In the genomic region with DNA sequence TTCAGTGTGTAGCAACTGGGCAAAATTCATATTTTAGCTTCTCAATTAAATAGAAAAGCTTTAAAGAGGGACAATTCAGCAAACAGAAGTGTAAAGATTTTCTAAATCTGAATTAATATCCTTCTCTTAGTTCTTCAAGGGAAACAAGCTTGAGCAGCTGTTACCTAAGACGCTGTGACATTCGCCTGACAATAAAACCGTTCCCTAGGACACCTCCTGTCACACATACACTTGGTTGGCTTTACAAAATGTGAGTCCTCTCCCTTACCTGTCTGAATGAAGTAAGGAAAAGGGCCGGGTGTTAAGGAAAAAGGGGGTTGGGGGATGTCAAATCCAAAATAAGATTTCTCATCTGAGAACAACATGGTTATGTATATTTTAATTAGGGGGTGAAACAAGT, we compare ENCODE assay signal across 1 cellular context.
TF ChIP-seq lines count a peak whose summit lies in the region.

No MANE protein-coding gene starts in this region.

TF ChIP-seq in H1, 55 proteins besides CTCF, POLR2A, EP300 and RAD21:
- TF ChIP-seq EZH2 (IDR thresholded peaks at IDR 0.05; ENCODE audit: low read depth, low read length, severe bottlenecking) (no peak), EGR1 (IDR thresholded peaks at IDR 0.05; ENCODE audit: borderline replicate concordance, low read depth, low read length) (no peak), SIN3A (conservative IDR thresholded peaks at IDR 0.05 in 1 of 2, IDR thresholded peaks at IDR 0.05 in 1 of 2; ENCODE audit: low read depth in 1 of 2, low read length in 2 of 2) (no peak), CBX8 (IDR thresholded peaks at IDR 0.05; ENCODE audit: borderline replicate concordance, low read depth, low read length) (no peak), BCL11A (IDR thresholded peaks at IDR 0.05; ENCODE audit: low read depth in 2 of 2, low read length in 2 of 2) (no peak), BRCA1 (IDR thresholded peaks at IDR 0.05; ENCODE audit: low read depth, low read length) (no peak), CEBPB (IDR thresholded peaks at IDR 0.05; ENCODE audit: low read depth, low read length) (no peak), CHD2 (IDR thresholded peaks at IDR 0.05; ENCODE audit: low read length) (no peak), KDM5A (IDR thresholded peaks at IDR 0.05; ENCODE audit: low read length) (no peak), RNF2 (IDR thresholded peaks at IDR 0.05; ENCODE audit: borderline replicate concordance, low read depth, low read length, missing control alignments, poor library complexity, severe bottlenecking) (no peak), POLR2AphosphoS5 (IDR thresholded peaks at IDR 0.05; ENCODE audit: low read depth, low read length) (no peak), HDAC2 (IDR thresholded peaks at IDR 0.05; ENCODE audit: borderline replicate concordance in 1 of 2, low read depth in 2 of 2, low read length in 2 of 2) (no peak), POU5F1 (IDR thresholded peaks at IDR 0.05; ENCODE audit: low read depth, low read length) (no peak), BACH1 (IDR thresholded peaks at IDR 0.05; ENCODE audit: low read length) (no peak), SP1 (IDR thresholded peaks at IDR 0.05; ENCODE audit: low read depth, low read length) (no peak)
